ENCODE assay signal across 8 cellular contexts in genomic region chr11:78416285-78417174, GRCh38. TPM values are rescaled to one million over a fixed set of nuclear protein-coding genes. Genes with fewer than 3 reads are reported as not detected.
DNase-seq lines count a peak whose midpoint lies in the region; ATAC-seq and TF ChIP-seq lines count a peak whose summit lies in the region.

No MANE protein-coding gene starts in this region.

- intact Hi-C loops in naive thymus-derived CD4-positive, alpha-beta T cell (cut with micrococcal nuclease) = loop anchor here (1.0 to 5.0 kb wide), 15 partner anchors 48 to 596 kb away; partner anchors contain the start of genes ALG8 (in 2 of the 2), INTS4 (in 2 of the 2), KCTD21 (in 2 of the 2) and NARS2 (in 2 of the 2)

- POLR2A ChIA-PET in naive thymus-derived CD4-positive, alpha-beta T cell (lab: Charles Lee) = interaction anchor here (0.6 to 1.3 kb wide), 3 partner anchors 61 to 337 kb away, joined by 3 to 4 read pairs (median 4); partner anchors contain the start of gene NDUFC2

- H3K36me3 Mint-ChIP-seq in naive thymus-derived CD4-positive, alpha-beta T cell = peaks cover 0 to 18% (median 0%) of the 10 kb centered on the region in 5 donors
- H3K36me3 Mint-ChIP-seq in stimulated activated memory B cell treated with anti-CD40 and anti-IgM and Interleukin-4, amounts not matched to agents 10 μg/mL and 1 μg/mL and 100 μg/mL, for 72 hours = peaks cover under 1% of the 10 kb centered on the region

- H4K20me1 ChIP-seq in KMS-11 (ENCODE audit: insufficient read depth) (no peaks in the 10 kb centered on the region), fibroblast of lung (ENCODE audit: control insufficient read depth, extremely low read depth, insufficient read depth, low read length) (no peaks in the 10 kb centered on the region)

- peak overlapping the region; percentile 83 to 97 (median 92) for H3K4me3 Mint-ChIP-seq in naive thymus-derived CD4-positive, alpha-beta T cell
- H3K4me3 Mint-ChIP-seq in stimulated activated memory B cell treated with anti-CD40 and anti-IgM and Interleukin-4, amounts not matched to agents 10 μg/mL and 1 μg/mL and 100 μg/mL, for 72 hours = peak overlapping the region; percentile 97

- H3K9ac ChIP-seq in KMS-11 (peak overlapping the region; percentile 62; the same call in 1 of the 2 replicates), fibroblast of lung (ENCODE audit: insufficient read depth, low read length) (peak overlapping the region; percentile 84)

- H3K79me2 ChIP-seq in KMS-11 (ENCODE audit: insufficient read depth, low read depth) (no peaks in the 10 kb centered on the region), fibroblast of lung (ENCODE audit: control insufficient read depth, insufficient read depth, low read length) (peaks cover 6% of the 10 kb centered on the region)

- H3K9me3 ChIP-seq in Peyer's patch (no peaks in the 10 kb centered on the region), fibroblast of lung (ENCODE audit: control insufficient read depth, insufficient read depth, low read depth, low read length) (no peaks in the 10 kb centered on the region)
- no peaks in the 10 kb centered on the region for H3K9me3 ChIP-seq in naive thymus-derived CD4-positive, alpha-beta T cell (ENCODE audit: control insufficient read depth in 2 of 3, low read length in 3 of 3)

- TF ChIP-seq CTCF in KMS-11 (conservative IDR thresholded peaks at IDR 0.05; ENCODE audit: low read depth, low read length) = peak; percentile 71
- peak in 4 of 6 experiments; percentile 56 to 74 (median 62) for TF ChIP-seq CTCF in Peyer's patch (IDR thresholded peaks at IDR 0.05)
- TF ChIP-seq CTCF in fibroblast of lung (conservative IDR thresholded peaks at IDR 0.05 in 1 of 2, IDR thresholded peaks at IDR 0.05 in 1 of 2; ENCODE audit: low read depth in 1 of 2, low read length in 2 of 2) = peak; percentile 29 to 43

- H3K4me3 ChIP-seq in KMS-11 (IDR thresholded peaks at IDR 0.05; ENCODE audit: insufficient read depth, low read depth, low read length) (no peak overlapping the region), Peyer's patch (peak overlapping the region; percentile 75 to 95 (median 85)), fibroblast of lung (replicated peaks in 1 of 4; ENCODE audit: control extremely low read depth in 1 of 4, insufficient read depth in 1 of 4, low read depth in 3 of 4, low read length in 4 of 4) (peak overlapping the region; percentile 64 to 74 (median 69))
- H3K4me3 ChIP-seq in naive thymus-derived CD4-positive, alpha-beta T cell (ENCODE audit: low read length) = peak overlapping the region; percentile 62

- peak overlapping the region; percentile 12 to 97 (median 73) for H3K27ac Mint-ChIP-seq in naive thymus-derived CD4-positive, alpha-beta T cell
- H3K27ac Mint-ChIP-seq in stimulated activated memory B cell treated with anti-CD40 and anti-IgM and Interleukin-4, amounts not matched to agents 10 μg/mL and 1 μg/mL and 100 μg/mL, for 72 hours = peak overlapping the region; percentile 94

- H2AFZ ChIP-seq in KMS-11 (ENCODE audit: low read depth) (peak overlapping the region; percentile 90), fibroblast of lung (ENCODE audit: low read length) (peak overlapping the region; percentile 78)

- H3K4me1 Mint-ChIP-seq in naive thymus-derived CD4-positive, alpha-beta T cell = peaks cover 21 to 68% (median 26%) of the 10 kb centered on the region in 7 donors
- H3K4me1 Mint-ChIP-seq in stimulated activated memory B cell treated with anti-CD40 and anti-IgM and Interleukin-4, amounts not matched to agents 10 μg/mL and 1 μg/mL and 100 μg/mL, for 72 hours = peaks cover 76% of the 10 kb centered on the region

- peak; percentile 59 to 84 for TF ChIP-seq POLR2A in Peyer's patch (IDR thresholded peaks at IDR 0.05)

- peaks cover 15 to 26% (median 19%) of the 10 kb centered on the region in 5 donors for H3K27me3 Mint-ChIP-seq in naive thymus-derived CD4-positive, alpha-beta T cell
- H3K27me3 Mint-ChIP-seq in stimulated activated memory B cell treated with anti-CD40 and anti-IgM and Interleukin-4, amounts not matched to agents 10 μg/mL and 1 μg/mL and 100 μg/mL, for 72 hours = no peaks in the 10 kb centered on the region

- peak overlapping the region; percentile 68 for H3K4me2 ChIP-seq in KMS-11
- peak overlapping the region; percentile 93 for H3K4me2 ChIP-seq in fibroblast of lung (ENCODE audit: extremely low read depth, insufficient read depth, low read length)

- no peaks in the 10 kb centered on the region; the same call in 1 of the 2 replicates for H3K27me3 ChIP-seq in KMS-11 (ENCODE audit: insufficient read depth, low read depth)
- H3K27me3 ChIP-seq in Peyer's patch = no peaks in the 10 kb centered on the region
- H3K27me3 ChIP-seq in fibroblast of lung (ENCODE audit: control insufficient read depth, insufficient read depth, low read length) = no peaks in the 10 kb centered on the region
- no peaks in the 10 kb centered on the region for H3K27me3 ChIP-seq in naive thymus-derived CD4-positive, alpha-beta T cell (ENCODE audit: control insufficient read depth in 2 of 2, insufficient read depth in 2 of 2, low read length in 2 of 2)

- H3K9me3 Mint-ChIP-seq in naive thymus-derived CD4-positive, alpha-beta T cell = peaks cover 0 to under 1% (median 0%) of the 10 kb centered on the region in 11 donors
- H3K9me3 Mint-ChIP-seq in stimulated activated memory B cell treated with anti-CD40 and anti-IgM and Interleukin-4, amounts not matched to agents 10 μg/mL and 1 μg/mL and 100 μg/mL, for 72 hours = no peaks in the 10 kb centered on the region

- ATAC-seq in GM21737 (IDR thresholded peaks at IDR 0.05; ENCODE audit: unreplicated experiment) = peak; percentile 37
- ATAC-seq in naive thymus-derived CD4-positive, alpha-beta T cell = peak; percentile 69
- peak; percentile 65 for ATAC-seq in stimulated activated memory B cell treated with anti-CD40 and anti-IgM and Interleukin-4, amounts not matched to agents 10 μg/mL and 1 μg/mL and 100 μg/mL, for 72 hours

- H3K36me3 ChIP-seq in KMS-11 (ENCODE audit: insufficient read depth) (no peaks in the 10 kb centered on the region), Peyer's patch (no peaks in the 10 kb centered on the region), fibroblast of lung (ENCODE audit: control insufficient read depth, insufficient read depth, low read length) (no peaks in the 10 kb centered on the region)
- H3K36me3 ChIP-seq in naive thymus-derived CD4-positive, alpha-beta T cell (ENCODE audit: control insufficient read depth in 2 of 3, insufficient read depth in 3 of 3, low read length in 3 of 3) = no peaks in the 10 kb centered on the region

- DNase-seq in DMS 273 treated with DMSO at 0.1 percent for 48 hours (lab: John Stamatoyannopoulos, UW) = peak; percentile 35
- DNase-seq in Peyer's patch = peak; percentile 84 to 94 (median 91)
- peak; percentile 59 for DNase-seq in activated T-helper 1 cell treated with Interleukin-2 at 50 U/mL for 16 hours (ENCODE audit: low read depth)
- DNase-seq in fibroblast of lung (ENCODE audit: low read depth in 2 of 2) = peak; percentile 80 to 85
- peak; percentile 37 to 83 (median 62) for DNase-seq in naive thymus-derived CD4-positive, alpha-beta T cell

- peaks cover 11% of the 10 kb centered on the region for H3K4me1 ChIP-seq in KMS-11 (ENCODE audit: low read depth, poor library complexity, severe bottlenecking)
- H3K4me1 ChIP-seq in Peyer's patch = peaks cover 0 to 23% (median 3%) of the 10 kb centered on the region in 4 donors
- H3K4me1 ChIP-seq in fibroblast of lung (ENCODE audit: control insufficient read depth, extremely low read depth, insufficient read depth, low read length) = peaks cover 15% of the 10 kb centered on the region
- peaks cover 8 to 17% of the 10 kb centered on the region in 2 donors for H3K4me1 ChIP-seq in naive thymus-derived CD4-positive, alpha-beta T cell (ENCODE audit: control insufficient read depth in 2 of 2, insufficient read depth in 2 of 2, low read length in 2 of 2)

- CTCF ChIA-PET in naive thymus-derived CD4-positive, alpha-beta T cell (lab: Charles Lee) = interaction anchor here (0.6 to 2.6 kb wide), 3 partner anchors 10 to 324 kb away, joined by 3 to 13 read pairs (median 6); no protein-coding TSS in a partner anchor

- H3K27ac ChIP-seq in KMS-11 = peak overlapping the region; percentile 31
- peak overlapping the region; percentile 91 to 99 (median 97) for H3K27ac ChIP-seq in Peyer's patch
- H3K27ac ChIP-seq in fibroblast of lung (ENCODE audit: insufficient read depth, low read length) = peak overlapping the region; percentile 97
- H3K27ac ChIP-seq in naive thymus-derived CD4-positive, alpha-beta T cell (ENCODE audit: low read depth, low read length) = no peak overlapping the region

RNA-seq across cellular contexts. Expression of gene GAB2, which starts 1.1 kb away (rescaled TPM):
- total RNA-seq in Peyer's patch (10 to 100 TPM; 14.0 to 41.3 (median 34.7) TPM), fibroblast of lung (12.8 and 14.0 TPM in 2 replicates)
- 6.4 and 7.1 TPM in 2 replicates for polyA plus RNA-seq in fibroblast of lung
- 5.3 and 8.7 TPM in 2 replicates for polyA plus RNA-seq in fibroblast of lung (2012)
- 14.8 and 18.8 TPM in 2 replicates for polyA minus RNA-seq in fibroblast of lung (ENCODE audit: low replicate concordance)
- total RNA-seq in naive thymus-derived CD4-positive, alpha-beta T cell = 10 to 100 TPM in 3 of 5 experiments, 1 to 10 TPM in 2; 2.5 to 42.6 (median 11.0) TPM
- polyA plus RNA-seq in naive thymus-derived CD4-positive, alpha-beta T cell = under 1 TPM; 0.17 to 0.46 TPM

Comparison
In these comparisons a context has a peak if more than half of its experiments do, and no peak if none do; other contexts are left out.
1. DNase-seq: peak in every context shown above with its lines; median percentile 91 in Peyer's patch; 82 in fibroblast of lung; 62 in naive thymus-derived CD4-positive, alpha-beta T cell; 59 in activated T-helper 1 cell treated with Interleukin-2 at 50 U/mL for 16 hours; 35 in DMS 273 treated with DMSO at 0.1 percent for 48 hours.